Comparison of ENCODE assay signal across 9 cellular contexts in genomic region chr9:133125706-133126696, GRCh38. TPM values are rescaled to one million over a fixed set of nuclear protein-coding genes. Genes with fewer than 3 reads are reported as not detected.
DNase-seq lines count a peak whose midpoint lies in the region; ATAC-seq lines count a peak whose summit lies in the region.
"Had no signal": no experiment of that assay in that cellular context is flagged by ENCODE, and none has a peak within 500 bp of the region (broad histone marks: within the 10 kb centered on the region; RNA-seq: fewer than 3 reads in every experiment).

No MANE protein-coding gene starts in this region.

- DNase-seq in T-helper 1 cell (no peak), T-cell (peak in 2 of 34 experiments; percentile 23 to 39), germinal center (ENCODE audit: low spot score) (peak; percentile 66), SHP77 treated with DMSO at 0.1 percent for 48 hours (lab: John Stamatoyannopoulos, UW) (no peak), NCI-H510A (lab: John Stamatoyannopoulos, UW) (no peak), cerebellum (ENCODE audit: low spot score) (no peak)

- POLR2A ChIA-PET in T-cell (lab: Charles Lee) = interaction anchor here in 1 of 2 donors (0.5 kb wide), 1 partner anchor 23 kb away, joined by 9 read pairs; no protein-coding TSS in a partner anchor

- peak overlapping the region; percentile 39 for H3K4me3 Mint-ChIP-seq in T-helper 1 cell treated with Interleukin-12 subunit alpha and Interleukin-12 subunit beta and Interleukin-4 antibody, amounts not matched to agents 30 μg/mL and 1 μg/mL, for 36 hours
- peak overlapping the region; percentile 53 to 83 (median 77) for H3K4me3 Mint-ChIP-seq in T-cell
- H3K4me3 Mint-ChIP-seq in stimulated activated memory B cell treated with anti-CD40 and anti-IgM and Interleukin-4, amounts not matched to agents 10 μg/mL and 1 μg/mL and 100 μg/mL, for 72 hours = peak overlapping the region; percentile 75

- H3K4me1 Mint-ChIP-seq in T-helper 1 cell treated with Interleukin-12 subunit alpha and Interleukin-12 subunit beta and Interleukin-4 antibody, amounts not matched to agents 30 μg/mL and 1 μg/mL, for 36 hours (ENCODE audit: low read depth) = peaks cover 53% of the 10 kb centered on the region
- H3K4me1 Mint-ChIP-seq in T-cell = peaks cover 60 to 90% (median 72%) of the 10 kb centered on the region in 3 donors
- peaks cover 67% of the 10 kb centered on the region for H3K4me1 Mint-ChIP-seq in stimulated activated memory B cell treated with anti-CD40 and anti-IgM and Interleukin-4, amounts not matched to agents 10 μg/mL and 1 μg/mL and 100 μg/mL, for 72 hours

- no peaks in the 10 kb centered on the region for H3K9me3 Mint-ChIP-seq in T-helper 1 cell treated with Interleukin-12 subunit alpha and Interleukin-12 subunit beta and Interleukin-4 antibody, amounts not matched to agents 30 μg/mL and 1 μg/mL, for 36 hours
- H3K9me3 Mint-ChIP-seq in T-cell = no peaks in the 10 kb centered on the region
- no peaks in the 10 kb centered on the region for H3K9me3 Mint-ChIP-seq in stimulated activated memory B cell treated with anti-CD40 and anti-IgM and Interleukin-4, amounts not matched to agents 10 μg/mL and 1 μg/mL and 100 μg/mL, for 72 hours

- H3K27ac Mint-ChIP-seq in T-helper 1 cell treated with Interleukin-12 subunit alpha and Interleukin-12 subunit beta and Interleukin-4 antibody, amounts not matched to agents 30 μg/mL and 1 μg/mL, for 36 hours = peak overlapping the region; percentile 67
- H3K27ac Mint-ChIP-seq in T-cell = peak overlapping the region; percentile 86 to 88
- peak overlapping the region; percentile 85 for H3K27ac Mint-ChIP-seq in stimulated activated memory B cell treated with anti-CD40 and anti-IgM and Interleukin-4, amounts not matched to agents 10 μg/mL and 1 μg/mL and 100 μg/mL, for 72 hours

- no peaks in the 10 kb centered on the region for H3K27me3 Mint-ChIP-seq in T-helper 1 cell treated with Interleukin-12 subunit alpha and Interleukin-12 subunit beta and Interleukin-4 antibody, amounts not matched to agents 30 μg/mL and 1 μg/mL, for 36 hours (ENCODE audit: low read depth)
- no peaks in the 10 kb centered on the region for H3K27me3 Mint-ChIP-seq in T-cell
- no peaks in the 10 kb centered on the region for H3K27me3 Mint-ChIP-seq in stimulated activated memory B cell treated with anti-CD40 and anti-IgM and Interleukin-4, amounts not matched to agents 10 μg/mL and 1 μg/mL and 100 μg/mL, for 72 hours

- H3K36me3 Mint-ChIP-seq in T-helper 1 cell treated with Interleukin-12 subunit alpha and Interleukin-12 subunit beta and Interleukin-4 antibody, amounts not matched to agents 30 μg/mL and 1 μg/mL, for 36 hours (ENCODE audit: low read depth) = peaks cover 22% of the 10 kb centered on the region
- H3K36me3 Mint-ChIP-seq in T-cell = peaks cover 10% of the 10 kb centered on the region
- peaks cover 6% of the 10 kb centered on the region for H3K36me3 Mint-ChIP-seq in stimulated activated memory B cell treated with anti-CD40 and anti-IgM and Interleukin-4, amounts not matched to agents 10 μg/mL and 1 μg/mL and 100 μg/mL, for 72 hours

- CTCF ChIA-PET in T-cell (lab: Charles Lee) = interaction anchor here in 1 of 2 donors (0.5 to 4.4 kb wide), 2 partner anchors 18 to 186 kb away, joined by 3 to 21 read pairs; no protein-coding TSS in a partner anchor

- ATAC-seq in T-cell (replicated peaks in 1 of 4) = no peak
- peak; percentile 77 for ATAC-seq in stimulated activated memory B cell treated with anti-CD40 and anti-IgM and Interleukin-4, amounts not matched to agents 10 μg/mL and 1 μg/mL and 100 μg/mL, for 72 hours

RNA-seq across cellular contexts. Expression of gene RALGDS, which starts 5.0 kb away (rescaled TPM):
- 100 to 1,000 TPM in 4 of 5 donors, 10 to 100 TPM in 1; 81.0 to 161 (median 137) TPM for total RNA-seq in T-cell
- total RNA-seq in cerebellum = 83.9 TPM

RNA-seq across cellular contexts. Expression of gene GBGT1, which starts 37.7 kb away (rescaled TPM):
- total RNA-seq in T-cell = 10 to 100 TPM in 2 of 5 donors, 1 to 10 TPM in 3; 1.3 to 13.3 (median 7.9) TPM
- 3.0 TPM for total RNA-seq in cerebellum
- total RNA-seq: SK-MEL-5 had no signal
